Comparison of ENCODE assay signal across 8 cellular contexts in the genomic region with DNA sequence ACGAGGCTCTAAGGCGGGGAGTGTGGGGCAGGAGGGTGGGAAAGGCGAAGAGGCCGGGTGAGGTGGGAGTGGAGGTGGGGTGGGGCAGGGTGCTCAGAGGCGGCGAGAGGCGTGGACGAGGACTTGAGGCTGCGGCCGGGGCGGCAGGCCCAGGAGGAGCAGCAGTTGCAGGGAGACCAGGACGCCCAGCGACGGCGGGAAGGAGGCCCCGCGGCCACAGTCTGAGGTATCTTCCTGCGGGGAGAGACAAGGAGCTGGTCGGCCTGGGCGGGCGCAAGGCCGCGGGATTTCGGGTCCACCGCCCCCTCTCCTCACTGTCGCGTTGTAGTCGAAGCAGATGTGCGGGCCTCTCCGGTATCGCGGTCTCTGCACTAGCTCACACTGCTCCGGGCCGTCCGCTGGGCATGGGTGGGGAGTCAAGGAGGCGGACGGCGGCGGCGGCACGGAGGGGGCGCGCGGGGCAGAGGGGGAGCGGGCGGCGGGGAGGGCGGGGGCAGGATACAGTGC. TPM values are rescaled to one million over a fixed set of nuclear protein-coding genes. Genes with fewer than 3 reads are reported as not detected.
DNase-seq lines count a peak whose midpoint lies in the region; ATAC-seq and TF ChIP-seq lines count a peak whose summit lies in the region.

No MANE protein-coding gene starts in this region.

- H3K4me1 ChIP-seq in OCI-LY7 (ENCODE audit: insufficient read depth, low read length, poor library complexity, severe bottlenecking) (peaks cover 13% of the 10 kb centered on the region), foreskin keratinocyte (no peaks in the 10 kb centered on the region)

- H3K4me3 ChIP-seq in OCI-LY7 (ENCODE audit: low read depth, low read length, poor library complexity, severe bottlenecking) (peak overlapping the region; percentile 72), retinal pigment epithelial cell (ENCODE audit: low read length) (peak overlapping the region; percentile 48)

- CTCF ChIA-PET in OCI-LY7 (lab: Charles Lee; ENCODE audit: unreplicated experiment): interaction anchor here (0.6 kb wide), 2 partner anchors 15 to 204 kb away, joined by 4 to 5 read pairs; a partner anchor contains a TSS

- TF ChIP-seq CTCF in OCI-LY7 (conservative IDR thresholded peaks at IDR 0.05; ENCODE audit: low read length) (no peak), foreskin keratinocyte (conservative IDR thresholded peaks at IDR 0.05) (no peak), retinal pigment epithelial cell (conservative IDR thresholded peaks at IDR 0.05; ENCODE audit: low read depth, low read length) (no peak)

- H3K27ac ChIP-seq in OCI-LY7 (ENCODE audit: low read depth, low read length, poor library complexity, severe bottlenecking) (no peak overlapping the region), foreskin keratinocyte (no peak overlapping the region)

- H3K9me2 ChIP-seq in OCI-LY7 (ENCODE audit: insufficient read depth, low read length): no peaks in the 10 kb centered on the region

- H4K20me1 ChIP-seq in OCI-LY7 (ENCODE audit: insufficient read depth, low read length): no peaks in the 10 kb centered on the region

- no TSS peak for BruUV-seq in OCI-LY7 (replicated peaks; lab: Mats Ljungman, UMichigan)

- DNase-seq in OCI-LY7 (ENCODE audit: low spot score): no peak
- no peak for DNase-seq in foreskin keratinocyte
- DNase-seq in retinal pigment epithelial cell (ENCODE audit: low read depth): no peak
- DNase-seq in hepatic stellate cell (ENCODE audit: low spot score): no peak
- no peak for DNase-seq in kidney tubule cell (ENCODE audit: low spot score)
- DNase-seq in HuH-7 (ENCODE audit: low spot score): no peak
- DNase-seq in cerebellum (ENCODE audit: low spot score): no peak

- POLR2A ChIA-PET in OCI-LY7 (lab: Charles Lee): no interaction called here

- no peak overlapping the region for H2AFZ ChIP-seq in OCI-LY7 (ENCODE audit: low read length)

- peak overlapping the region; percentile 92; the same call in 1 of the 2 replicates for H3K4me2 ChIP-seq in OCI-LY7 (ENCODE audit: low read length)

- H3K27me3 ChIP-seq in foreskin keratinocyte: no peaks in the 10 kb centered on the region

- H3K36me3 ChIP-seq in OCI-LY7 (ENCODE audit: insufficient read depth, low read length): no peaks in the 10 kb centered on the region

- no peaks in the 10 kb centered on the region for H3K79me2 ChIP-seq in OCI-LY7 (ENCODE audit: insufficient read depth, low read depth, low read length)

- intact Hi-C loops in OCI-LY7 (cut with micrococcal nuclease; ENCODE audit: unreplicated experiment): no loop called here

- ATAC-seq in GM19025 (IDR thresholded peaks at IDR 0.05; ENCODE audit: low read depth, unreplicated experiment): peak; percentile 8
- ATAC-seq in foreskin keratinocyte: peak; percentile 12

- H3K9me3 ChIP-seq in OCI-LY7 (ENCODE audit: low read length): no peaks in the 10 kb centered on the region

RNA-seq across cellular contexts. Expression of a gene that starts 5.3 kb away (rescaled TPM):
- 14.5 and 18.9 TPM in 2 replicates for total RNA-seq in OCI-LY7 (2014; rRNA removed; shearing (Covaris generic))
- 16.2 and 17.1 TPM in 2 replicates for total RNA-seq in OCI-LY7 (2022)
- 34.7 and 35.6 TPM in 2 replicates for total RNA-seq in foreskin keratinocyte
- 38.3 and 38.9 TPM in 2 replicates for polyA plus RNA-seq in foreskin keratinocyte
- 16.4 TPM for total RNA-seq in cerebellum

RNA-seq across cellular contexts. Expression of a gene that starts 14.0 kb away (rescaled TPM):
- 16.2 and 28.0 TPM in 2 replicates for total RNA-seq in OCI-LY7 (2014; rRNA removed; shearing (Covaris generic))
- 17.8 and 18.7 TPM in 2 replicates for total RNA-seq in OCI-LY7 (2022)
- 18.6 and 19.8 TPM in 2 replicates for total RNA-seq in foreskin keratinocyte
- 26.0 and 27.3 TPM in 2 replicates for polyA plus RNA-seq in foreskin keratinocyte
- 10.1 TPM for total RNA-seq in cerebellum

RNA-seq across cellular contexts. Expression of a gene that starts 14.1 kb away (rescaled TPM):
- total RNA-seq in OCI-LY7 (2014; rRNA removed; shearing (Covaris generic)): 38.6 and 52.5 TPM in 2 replicates
- 27.9 and 36.0 TPM in 2 replicates for total RNA-seq in OCI-LY7 (2022)
- 19.4 and 23.9 TPM in 2 replicates for total RNA-seq in foreskin keratinocyte
- 18.9 and 22.2 TPM in 2 replicates for polyA plus RNA-seq in foreskin keratinocyte
- total RNA-seq in cerebellum: 22.4 TPM

RNA-seq across cellular contexts. Expression of a gene that starts 19.1 kb away (rescaled TPM):
- total RNA-seq in OCI-LY7 (2014; rRNA removed; shearing (Covaris generic)): 1.7 and 1.8 TPM in 2 replicates
- total RNA-seq in OCI-LY7 (2022) (2.8 and 3.0 TPM in 2 replicates), foreskin keratinocyte (0.44 and 0.46 TPM in 2 replicates), cerebellum (5.4 TPM)
- polyA plus RNA-seq in foreskin keratinocyte: 0.53 and 0.58 TPM in 2 replicates

RNA-seq across cellular contexts. Expression of a gene that starts 24.0 kb away (rescaled TPM):
- total RNA-seq in OCI-LY7 (2014; rRNA removed; shearing (Covaris generic)): 35.8 and 36.0 TPM in 2 replicates
- total RNA-seq in OCI-LY7 (2022) (33.0 and 33.9 TPM in 2 replicates), foreskin keratinocyte (22.1 and 23.8 TPM in 2 replicates), cerebellum (11.3 TPM)
- 28.5 and 29.4 TPM in 2 replicates for polyA plus RNA-seq in foreskin keratinocyte
